Comparison of ENCODE assay signal across 9 cellular contexts in genomic region chr20:33664085-33664761, GRCh38. TPM values are rescaled to one million over a fixed set of nuclear protein-coding genes. Genes with fewer than 3 reads are reported as not detected.
DNase-seq lines count a peak whose midpoint lies in the region; ATAC-seq and TF ChIP-seq lines count a peak whose summit lies in the region.
"Had no signal": no experiment of that assay in that cellular context is flagged by ENCODE, and none has a peak within 500 bp of the region (broad histone marks: within the 10 kb centered on the region; RNA-seq: fewer than 3 reads in every experiment).

No MANE protein-coding gene starts in this region.

- TF ChIP-seq CTCF in DOHH2 (IDR thresholded peaks at IDR 0.05; ENCODE audit: low read depth, low read length, poor library complexity, severe bottlenecking), result no peak
- TF ChIP-seq CTCF in PC-9 (conservative IDR thresholded peaks at IDR 0.05), result no peak
- no peak for TF ChIP-seq CTCF in epithelial cell of esophagus (IDR thresholded peaks at IDR 0.05; ENCODE audit: insufficient read depth, low read depth, low read length, missing control alignments)
- TF ChIP-seq CTCF in psoas muscle (IDR thresholded peaks at IDR 0.05), result no peak

- H3K36me3 ChIP-seq in DOHH2 (ENCODE audit: control insufficient read depth, low read length), result peaks cover 12% of the 10 kb centered on the region
- no peaks in the 10 kb centered on the region for H3K36me3 ChIP-seq in PC-9 (ENCODE audit: low read depth)
- peaks cover 0 to 31% of the 10 kb centered on the region in 2 donors for H3K36me3 ChIP-seq in psoas muscle (ENCODE audit: insufficient read depth in 1 of 2, low read depth in 1 of 2)

- H3K4me2 ChIP-seq in DOHH2 (ENCODE audit: low read length) (peak overlapping the region; percentile 94), PC-9 (peak overlapping the region; percentile 90)

- no peaks in the 10 kb centered on the region for H3K9me3 ChIP-seq in DOHH2 (ENCODE audit: control insufficient read depth, insufficient read depth, low read length)
- no peaks in the 10 kb centered on the region for H3K9me3 ChIP-seq in PC-9 (ENCODE audit: insufficient read depth, low read depth)
- H3K9me3 ChIP-seq in psoas muscle, result no peaks in the 10 kb centered on the region

- H4K20me1 ChIP-seq in DOHH2 (ENCODE audit: control insufficient read depth, insufficient read depth, low read depth, low read length) (no peaks in the 10 kb centered on the region), PC-9 (ENCODE audit: insufficient read depth) (no peaks in the 10 kb centered on the region)

- no peaks in the 10 kb centered on the region for H3K27me3 ChIP-seq in DOHH2 (ENCODE audit: control insufficient read depth, low read length)
- no peaks in the 10 kb centered on the region for H3K27me3 ChIP-seq in PC-9 (ENCODE audit: insufficient read depth, low read depth)
- H3K27me3 ChIP-seq in psoas muscle (ENCODE audit: insufficient read depth in 3 of 3, low read length in 2 of 3), result no peaks in the 10 kb centered on the region

- H3K4me3 ChIP-seq in DOHH2 (ENCODE audit: low read length) (peak overlapping the region; percentile 84), PC-9 (peak overlapping the region; percentile 78), epithelial cell of esophagus (ENCODE audit: low read length) (peak overlapping the region; percentile 68), psoas muscle (peak overlapping the region; percentile 77)

- peak overlapping the region; percentile 66 for H2AFZ ChIP-seq in PC-9

- H3K79me2 ChIP-seq in DOHH2 (ENCODE audit: control insufficient read depth, low read length) (peaks cover 18% of the 10 kb centered on the region), PC-9 (ENCODE audit: low read depth) (peaks cover 5% of the 10 kb centered on the region)

- H3K27ac ChIP-seq in DOHH2 (ENCODE audit: low read depth, low read length) (peak overlapping the region; percentile 51), PC-9 (no peak overlapping the region), psoas muscle (peak overlapping the region; percentile 77)

- H3F3A ChIP-seq in DOHH2 (ENCODE audit: control insufficient read depth, insufficient read depth) (peaks cover 8% of the 10 kb centered on the region), PC-9 (ENCODE audit: insufficient read depth, low read depth) (peaks cover 43% of the 10 kb centered on the region)

- H3K9me2 ChIP-seq in DOHH2 (replicated peaks; ENCODE audit: control insufficient read depth, low read length) (no peaks in the 10 kb centered on the region), PC-9 (ENCODE audit: insufficient read depth) (no peaks in the 10 kb centered on the region)

- TSS peak; percentile 46 for BruUV-seq in PC-9 (replicated peaks; lab: Mats Ljungman, UMichigan)

- DNase-seq in PC-9, result no peak
- DNase-seq in epithelial cell of esophagus (ENCODE audit: low read depth), result no peak
- DNase-seq in psoas muscle, result no peak
- DNase-seq in NK-92 (lab: John Stamatoyannopoulos, UW; ENCODE audit: unreplicated experiment), result no peak
- DNase-seq in GOT3 (lab: John Stamatoyannopoulos, UW), result no peak
- DNase-seq in DMS153 treated with DMSO at 0.1 percent for 48 hours (lab: John Stamatoyannopoulos, UW; ENCODE audit: unreplicated experiment), result no peak

- 37 to 45% (median 40%) methylated on average over 8 to 9 of the region's 9 CpGs for WGBS in psoas muscle, 3 donors

- ATAC-seq in psoas muscle, result no peak
- ATAC-seq in GM21717 (IDR thresholded peaks at IDR 0.05; ENCODE audit: unreplicated experiment), result no peak

- CTCF ChIA-PET in PC-9 (lab: Charles Lee), result no interaction called here

- POLR2A ChIA-PET in PC-9 (lab: Charles Lee; ENCODE audit: unreplicated experiment), result interaction anchor here (0.6 to 0.7 kb wide), 3 partner anchors 247 to 845 kb away, joined by 3 to 26 read pairs (median 4); partner anchors contain the start of gene MAPRE1

- intact Hi-C loops in PC-9 (cut with micrococcal nuclease; ENCODE audit: unreplicated experiment), result loop anchor here (10.0 kb wide), 1 partner anchor 331 kb away; the partner anchor contains the start of gene RALY
- intact Hi-C loops in psoas muscle (cut with DNase I), result no loop called here

- peaks cover 50% of the 10 kb centered on the region for H3K4me1 ChIP-seq in DOHH2 (ENCODE audit: control insufficient read depth, low read length)
- peaks cover 37% of the 10 kb centered on the region; the same call in 1 of the 2 replicates for H3K4me1 ChIP-seq in PC-9 (replicated peaks; ENCODE audit: insufficient read depth)
- H3K4me1 ChIP-seq in psoas muscle, result peaks cover 36% of the 10 kb centered on the region

RNA-seq across cellular contexts. Expression of gene C20orf144, which starts 2.1 kb away (rescaled TPM):
- 0.18 and 0.20 TPM in 2 replicates for total RNA-seq in PC-9 (2021)
- not detected for total RNA-seq in psoas muscle
- polyA plus RNA-seq in psoas muscle, result under 1 TPM in 2 of 3 donors, not detected in 1; 0.05 to 0.08 TPM
- total RNA-seq: left lobe of liver had no signal

RNA-seq across cellular contexts. Expression of gene ACTL10, which starts 2.5 kb away (rescaled TPM):
- total RNA-seq in PC-9 (2021) (0.85 and 1.0 TPM in 2 replicates), psoas muscle (under 1 TPM in 3 of 4 donors, not detected in 1; 0.27 to 0.42 (median 0.37) TPM)
- polyA plus RNA-seq in psoas muscle, result under 1 TPM; 0.04 to 0.74 (median 0.42) TPM

RNA-seq across cellular contexts. Expression of gene NECAB3, which starts 10.0 kb away (rescaled TPM):
- total RNA-seq in PC-9 (2021) (72.1 and 77.7 TPM in 2 replicates), psoas muscle (10 to 100 TPM; 57.9 to 98.0 (median 77.3) TPM)
- polyA plus RNA-seq in psoas muscle, result 10 to 100 TPM; 37.8 to 72.0 (median 63.7) TPM

RNA-seq across cellular contexts. Expression of gene E2F1, which starts 22.0 kb away (rescaled TPM):
- total RNA-seq in PC-9 (2021), result 31.5 and 31.6 TPM in 2 replicates
- 1 to 10 TPM in 2 of 4 donors, under 1 TPM in 2; 0.73 to 1.3 (median 0.94) TPM for total RNA-seq in psoas muscle
- 1 to 10 TPM in 1 of 3 donors, under 1 TPM in 2; 0.79 to 6.5 (median 0.84) TPM for polyA plus RNA-seq in psoas muscle

RNA-seq across cellular contexts. Expression of gene PXMP4, which starts 55.9 kb away (rescaled TPM):
- total RNA-seq in PC-9 (2021), result 12.2 and 19.1 TPM in 2 replicates
- 10 to 100 TPM in 1 of 4 donors, 1 to 10 TPM in 3; 4.2 to 10.6 (median 5.1) TPM for total RNA-seq in psoas muscle
- 1 to 10 TPM; 1.9 to 6.0 (median 3.4) TPM for polyA plus RNA-seq in psoas muscle
